Comparison of ENCODE assay signal across 8 cellular contexts in the genomic region with DNA sequence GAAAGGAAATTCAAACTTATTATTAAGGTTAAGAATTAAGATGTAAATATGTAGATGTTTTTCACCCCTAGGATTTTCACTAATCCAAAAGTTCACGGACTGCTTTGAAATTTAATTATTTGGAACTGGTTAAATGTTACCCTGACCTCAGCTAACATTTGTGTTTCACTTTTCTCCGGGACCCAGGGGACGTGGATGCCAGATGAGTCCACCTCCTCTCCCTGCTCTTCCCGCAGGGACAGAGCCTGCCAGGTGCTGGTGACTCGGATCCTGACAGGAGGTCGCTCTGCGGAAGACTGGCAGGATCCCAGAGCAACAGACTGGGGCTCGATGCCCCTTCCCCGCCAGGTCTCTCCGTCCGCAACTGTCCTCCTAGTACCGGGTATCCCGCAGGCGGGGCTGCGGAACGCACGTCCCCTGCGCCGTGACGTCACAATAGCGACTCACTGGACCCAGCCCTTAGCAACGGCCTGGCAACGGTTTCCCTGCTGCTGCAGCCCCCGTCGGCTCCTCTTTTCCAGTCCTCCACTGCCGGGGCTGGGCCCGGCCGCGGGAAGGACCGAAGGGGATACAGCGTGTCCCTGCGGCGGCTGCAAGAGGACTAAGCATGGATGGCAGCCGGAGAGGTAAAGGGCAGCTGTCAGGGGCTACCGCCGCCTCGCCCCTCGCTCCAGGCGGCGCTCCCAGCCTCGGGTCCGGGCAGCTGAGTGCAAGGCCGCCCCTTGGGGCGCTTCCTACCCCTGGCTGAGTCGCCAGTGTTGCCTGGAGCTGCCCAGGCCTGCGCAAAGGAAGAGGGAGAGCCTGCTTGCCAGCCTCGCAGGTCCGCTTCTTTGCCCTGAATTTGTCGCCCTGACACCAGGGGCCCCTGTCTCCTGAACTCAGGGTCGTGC. TPM values are rescaled to one million over a fixed set of nuclear protein-coding genes. Genes with fewer than 3 reads are reported as not detected.
DNase-seq lines count a peak whose midpoint lies in the region; ATAC-seq, FAIRE-seq and TF ChIP-seq lines count a peak whose summit lies in the region.

A gene with protein sequence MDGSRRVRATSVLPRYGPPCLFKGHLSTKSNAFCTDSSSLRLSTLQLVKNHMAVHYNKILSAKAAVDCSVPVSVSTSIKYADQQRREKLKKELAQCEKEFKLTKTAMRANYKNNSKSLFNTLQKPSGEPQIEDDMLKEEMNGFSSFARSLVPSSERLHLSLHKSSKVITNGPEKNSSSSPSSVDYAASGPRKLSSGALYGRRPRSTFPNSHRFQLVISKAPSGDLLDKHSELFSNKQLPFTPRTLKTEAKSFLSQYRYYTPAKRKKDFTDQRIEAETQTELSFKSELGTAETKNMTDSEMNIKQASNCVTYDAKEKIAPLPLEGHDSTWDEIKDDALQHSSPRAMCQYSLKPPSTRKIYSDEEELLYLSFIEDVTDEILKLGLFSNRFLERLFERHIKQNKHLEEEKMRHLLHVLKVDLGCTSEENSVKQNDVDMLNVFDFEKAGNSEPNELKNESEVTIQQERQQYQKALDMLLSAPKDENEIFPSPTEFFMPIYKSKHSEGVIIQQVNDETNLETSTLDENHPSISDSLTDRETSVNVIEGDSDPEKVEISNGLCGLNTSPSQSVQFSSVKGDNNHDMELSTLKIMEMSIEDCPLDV (plus strand): TSS at position 446 of the 890 bp plus-strand sequence. CDS start 162 bp downstream, at position 608.

- TF ChIP-seq CTCF in foreskin keratinocyte (conservative IDR thresholded peaks at IDR 0.05) (no peak), neural crest cell (conservative IDR thresholded peaks at IDR 0.05) (no peak), stomach (IDR thresholded peaks at IDR 0.05) (no peak)

- H3K4me3 ChIP-seq in stomach = peak within 1 kb of the TSS; percentile 73 to 92 (median 88)

- intact Hi-C loops in stomach (cut with DNase I; ENCODE audit: low total_unique reads) = no loop called here

- no peaks in the 10 kb centered on the region for H3K36me3 Mint-ChIP-seq in neural crest cell (ENCODE audit: low read depth)

- peaks cover 10% of the 10 kb centered on the region for H3K4me1 ChIP-seq in foreskin keratinocyte
- peaks cover 0 to 26% (median 17%) of the 10 kb centered on the region in 4 donors for H3K4me1 ChIP-seq in stomach

- peaks cover 5% of the 10 kb centered on the region for H3K27me3 ChIP-seq in foreskin keratinocyte
- H3K27me3 ChIP-seq in stomach = no peaks in the 10 kb centered on the region

- H3K27me3 Mint-ChIP-seq in neural crest cell (ENCODE audit: low read depth) = peaks cover 20% of the 10 kb centered on the region

- peaks cover 22% of the 10 kb centered on the region for H3K4me1 Mint-ChIP-seq in neural crest cell

- in situ Hi-C loops in G401 (cut with HindIII; ENCODE audit: low sequenced_read_pairs) = no loop called here

- no peak for TF ChIP-seq EP300 in stomach (IDR thresholded peaks at IDR 0.05)

- H3K27ac Mint-ChIP-seq in neural crest cell (ENCODE audit: unreplicated experiment) = peak within 1 kb of the TSS; percentile 99

- 0 to 1% (median 0%) methylated on average over 17 to 50 of the region's 50 CpGs for WGBS in stomach, 5 donors

- ATAC-seq in foreskin keratinocyte = peak; percentile 98

- H3K27ac ChIP-seq in foreskin keratinocyte (peak within 1 kb of the TSS; percentile 6), stomach (peak within 1 kb of the TSS; percentile 80 to 92 (median 87))

- TF ChIP-seq POLR2A in H54 (IDR thresholded peaks at IDR 0.05; ENCODE audit: low read depth, low read length) (peak; percentile 83), stomach (IDR thresholded peaks at IDR 0.05) (peak in 2 of 4 donors; percentile 49 to 73)

- no peaks in the 10 kb centered on the region for H3K9me3 Mint-ChIP-seq in neural crest cell

- DNase-seq in G401 (ENCODE audit: low spot score) (peak; percentile 98), H54 (ENCODE audit: insufficient read length, low spot score) (peak; percentile 70), LoVo (ENCODE audit: low spot score) (peak; percentile 90), SHP77 (lab: John Stamatoyannopoulos, UW) (peak; percentile 95 to 96), foreskin keratinocyte (peak; percentile 50 to 69), neural crest cell (ENCODE audit: low read depth, low spot score) (peak; percentile 92), stomach (peak; percentile 94)
- DNase-seq in activated naive CD4-positive, alpha-beta T cell (lab: John Stamatoyannopoulos, UW) = peak; percentile 36 to 59 (median 44)

- H3K9me3 ChIP-seq in stomach = no peaks in the 10 kb centered on the region

- no peaks in the 10 kb centered on the region for H3K36me3 ChIP-seq in stomach

- peak within 1 kb of the TSS; percentile 96 for H3K4me3 Mint-ChIP-seq in neural crest cell

- FAIRE-seq in H54 (lab: Jason Lieb, UNC) = peak; percentile 75

RNA-seq across cellular contexts. Expression of the gene that starts here (rescaled TPM):
- total RNA-seq in G401 (2014; rRNA removed; shearing (Covaris generic)) = 13.5 and 21.1 TPM in 2 replicates
- total RNA-seq in foreskin keratinocyte (4.4 TPM in 2 replicates), neural crest cell (18.9 and 19.4 TPM in 2 replicates), stomach (10 to 100 TPM in 4 of 5 donors, under 1 TPM in 1; 0.58 to 30.3 (median 20.9) TPM)
- polyA plus RNA-seq in foreskin keratinocyte (2.8 and 2.9 TPM in 2 replicates), stomach (10 to 100 TPM in 1 of 3 donors, 1 to 10 TPM in 2; 4.5 to 25.5 (median 5.0) TPM)

Comparison
In these comparisons a context has a peak if more than half of its experiments do, and no peak if none do; other contexts are left out.
1. Peak in every context shown above with its lines: DNase-seq, ATAC-seq, H3K4me3 ChIP-seq and H3K27ac ChIP-seq.
2. DNase-seq: peak in every context shown above with its lines; median percentile 98 in G401; 96 in SHP77; 94 in stomach; 92 in neural crest cell; 90 in LoVo; 70 in H54; 60 in foreskin keratinocyte; 44 in activated naive CD4-positive, alpha-beta T cell.